ENCODE assay signal across 8 cellular contexts in genomic region chr20:35447082-35447789, GRCh38. TPM values are rescaled to one million over a fixed set of nuclear protein-coding genes. Genes with fewer than 3 reads are reported as not detected.
DNase-seq lines count a peak whose midpoint lies in the region; ATAC-seq, FAIRE-seq and TF ChIP-seq lines count a peak whose summit lies in the region.

No MANE protein-coding gene starts in this region.

- CTCF ChIA-PET in activated CD8-positive, alpha-beta memory T cell treated with anti-CD3 and anti-CD28 coated beads, Interleukin-2, amount 10 ng/mL, durations not matched to agents 7 days and 5 days (lab: Charles Lee): interaction anchor here (0.6 to 19.6 kb wide), 32 partner anchors 9 to 863 kb away, joined by 3 to 251 read pairs (median 4); partner anchors contain the start of genes CEP250, EDEM2, EIF6 and GDF5

- peak; percentile 98 for ATAC-seq in activated CD8-positive, alpha-beta memory T cell treated with anti-CD3 and anti-CD28 coated beads, Interleukin-2, amount 10 ng/mL, durations not matched to agents 7 days and 5 days
- no peak for ATAC-seq in HG03571 (IDR thresholded peaks at IDR 0.05; ENCODE audit: unreplicated experiment)

- DNase-seq in EL (peak; percentile 84), HTR-8/SVneo (ENCODE audit: insufficient read length, low spot score) (peak; percentile 84), NOMO-1 treated with DMSO at 0.1 percent for 48 hours (lab: John Stamatoyannopoulos, UW; ENCODE audit: unreplicated experiment) (peak; percentile 73), endothelial cell (ENCODE audit: low spot score) (peak; percentile 99), mucosa of gallbladder (ENCODE audit: low spot score) (peak; percentile 91)
- DNase-seq in activated CD8-positive, alpha-beta memory T cell treated with anti-CD3 and anti-CD28 coated beads, Interleukin-2, amount 10 ng/mL, durations not matched to agents 7 days and 5 days: peak; percentile 95
- DNase-seq in stimulated activated CD8-positive, alpha-beta memory T cell treated with anti-CD3 and anti-CD28 coated beads, Interleukin-4, amount 100 ng/mL, for 1 hour (ENCODE audit: low read depth in 2 of 2, low spot score in 1 of 2): peak; percentile 82 to 87

- H3K36me3 Mint-ChIP-seq in activated CD8-positive, alpha-beta memory T cell treated with anti-CD3 and anti-CD28 coated beads, Interleukin-2, amount 10 ng/mL, durations not matched to agents 7 days and 5 days: no peaks in the 10 kb centered on the region
- no peaks in the 10 kb centered on the region for H3K36me3 Mint-ChIP-seq in endothelial cell (ENCODE audit: low read depth, unreplicated experiment)

- peak; percentile 92 for TF ChIP-seq CTCF in endothelial cell (IDR thresholded peaks at IDR 0.05; ENCODE audit: unreplicated experiment)

- peaks cover 7% of the 10 kb centered on the region for H3K4me1 Mint-ChIP-seq in activated CD8-positive, alpha-beta memory T cell treated with anti-CD3 and anti-CD28 coated beads, Interleukin-2, amount 10 ng/mL, durations not matched to agents 7 days and 5 days
- H3K4me1 Mint-ChIP-seq in endothelial cell (ENCODE audit: unreplicated experiment): no peaks in the 10 kb centered on the region

- H3K27ac Mint-ChIP-seq in activated CD8-positive, alpha-beta memory T cell treated with anti-CD3 and anti-CD28 coated beads, Interleukin-2, amount 10 ng/mL, durations not matched to agents 7 days and 5 days: peak overlapping the region; percentile 37
- peak overlapping the region; percentile 25 for H3K27ac Mint-ChIP-seq in endothelial cell (ENCODE audit: unreplicated experiment)

- no peaks in the 10 kb centered on the region for H3K27me3 Mint-ChIP-seq in activated CD8-positive, alpha-beta memory T cell treated with anti-CD3 and anti-CD28 coated beads, Interleukin-2, amount 10 ng/mL, durations not matched to agents 7 days and 5 days
- H3K27me3 Mint-ChIP-seq in endothelial cell (ENCODE audit: unreplicated experiment): peaks cover 3% of the 10 kb centered on the region

- H3K4me3 Mint-ChIP-seq in activated CD8-positive, alpha-beta memory T cell treated with anti-CD3 and anti-CD28 coated beads, Interleukin-2, amount 10 ng/mL, durations not matched to agents 7 days and 5 days: peak overlapping the region; percentile 76
- H3K4me3 Mint-ChIP-seq in endothelial cell (ENCODE audit: unreplicated experiment): no peak overlapping the region

- FAIRE-seq in HTR-8/SVneo (lab: Jason Lieb, UNC): no peak

- H3K9me3 Mint-ChIP-seq in activated CD8-positive, alpha-beta memory T cell treated with anti-CD3 and anti-CD28 coated beads, Interleukin-2, amount 10 ng/mL, durations not matched to agents 7 days and 5 days (ENCODE audit: low read depth): no peaks in the 10 kb centered on the region
- H3K9me3 Mint-ChIP-seq in endothelial cell (ENCODE audit: unreplicated experiment): no peaks in the 10 kb centered on the region

RNA-seq across cellular contexts. Expression of gene CEP250, which starts 8.2 kb away (rescaled TPM):
- 10 to 100 TPM; 68.6 to 86.9 TPM for total RNA-seq in activated CD8-positive, alpha-beta memory T cell treated with anti-CD3 and anti-CD28 coated beads, Interleukin-2, amount 10 ng/mL, durations not matched to agents 7 days and 5 days
- total RNA-seq in endothelial cell (ENCODE audit: unreplicated experiment): 30.7 TPM
- 33.5 TPM for total RNA-seq in mucosa of gallbladder

RNA-seq across cellular contexts. Expression of gene GDF5, which starts 9.2 kb away (rescaled TPM):
- under 1 TPM in 1 of 2 experiments, not detected in 1; 0.12 TPM for total RNA-seq in activated CD8-positive, alpha-beta memory T cell treated with anti-CD3 and anti-CD28 coated beads, Interleukin-2, amount 10 ng/mL, durations not matched to agents 7 days and 5 days
- total RNA-seq in endothelial cell (ENCODE audit: unreplicated experiment) (not detected), mucosa of gallbladder (0.09 TPM)

RNA-seq across cellular contexts. Expression of gene UQCC1, which starts 35.5 kb away (rescaled TPM):
- total RNA-seq in activated CD8-positive, alpha-beta memory T cell treated with anti-CD3 and anti-CD28 coated beads, Interleukin-2, amount 10 ng/mL, durations not matched to agents 7 days and 5 days: 10 to 100 TPM; 64.5 to 73.1 TPM
- total RNA-seq in endothelial cell (ENCODE audit: unreplicated experiment): 41.7 TPM
- total RNA-seq in mucosa of gallbladder: 48.0 TPM
